In the genomic region with DNA sequence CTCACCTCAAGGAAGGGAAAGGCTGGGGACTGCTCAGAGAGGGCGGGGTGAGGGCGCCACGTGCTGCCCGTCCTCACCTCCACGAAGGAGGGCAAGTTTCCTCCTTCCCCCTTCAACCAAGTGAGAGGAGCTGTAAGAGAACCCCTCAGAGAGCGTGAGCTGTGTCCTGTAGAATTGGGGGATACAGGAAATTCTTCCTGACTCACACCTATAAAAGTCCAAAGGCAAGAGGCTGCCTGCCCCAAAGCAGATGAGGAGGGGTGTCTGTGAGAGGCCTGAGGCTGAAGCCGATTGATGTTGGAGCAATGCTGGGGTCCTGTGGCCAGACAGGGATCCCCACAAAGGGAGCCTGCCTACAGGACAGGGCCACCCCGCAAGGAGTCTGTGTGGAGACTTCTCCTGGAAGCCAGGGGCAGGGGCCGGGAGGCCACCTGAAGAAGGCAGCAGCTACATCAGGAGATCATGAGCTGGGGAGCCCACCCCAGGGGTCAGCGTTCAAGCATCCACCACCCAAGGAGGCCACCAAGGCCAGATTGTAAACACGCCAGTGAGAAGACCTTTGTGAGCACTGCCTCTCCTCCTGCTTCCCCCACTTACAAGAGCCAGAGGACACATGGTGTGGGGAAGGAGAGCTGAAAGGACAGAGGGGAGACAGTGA, we compare ENCODE assay signal across 1 cellular context.
A peak's percentile ranks its signal among the peaks of the same experiment; 100 is the strongest.
TF ChIP-seq lines count a peak whose summit lies in the region.

No MANE protein-coding gene starts in this region.

TF ChIP-seq in K562, 482 proteins besides CTCF, POLR2A, EP300 and RAD21:
- TF ChIP-seq E2F6 (IDR thresholded peaks at IDR 0.05; ENCODE audit: borderline replicate concordance in 1 of 2, extremely low read depth in 1 of 2, insufficient read depth in 1 of 2, insufficient read length in 1 of 2, low read depth in 1 of 2, low read length in 1 of 2, poor library complexity in 1 of 2, severe bottlenecking in 1 of 2): peak; percentile 21 to 45
- TF ChIP-seq L3MBTL2 (IDR thresholded peaks at IDR 0.05): peak; percentile 48
- no peak for TF ChIP-seq CBX1 (IDR thresholded peaks at IDR 0.05; ENCODE audit: low read depth)
TF ChIP-seq in K562: peak in this region for 2.
